Comparison of ENCODE assay signal across 23 cellular contexts in genomic region chr2:103355287-103355686, GRCh38.
DNase-seq lines count a peak whose midpoint lies in the region; ATAC-seq and TF ChIP-seq lines count a peak whose summit lies in the region.
"Had no signal": no experiment of that assay in that cellular context is flagged by ENCODE, and none has a peak within 500 bp of the region (broad histone marks: within the 10 kb centered on the region; RNA-seq: fewer than 3 reads in every experiment).

No MANE protein-coding gene starts in this region.

- H3K4me3 Mint-ChIP-seq in WTC11: no peak overlapping the region
- H3K4me3 Mint-ChIP-seq: B cell; CD14-positive monocyte; CD4-positive, alpha-beta memory T cell; CD8-positive, alpha-beta memory T cell had no signal

- H2AK5ac ChIP-seq in neuronal stem cell (ENCODE audit: low read depth, low read length): no peak overlapping the region

- no peak overlapping the region for H3K27ac ChIP-seq in neuronal stem cell (replicated peaks; ENCODE audit: low read length)
- H3K27ac ChIP-seq: 22Rv1; A549; BLaER1 treated with 17β-estradiol and CSF1 and Interleukin-3, amounts not matched to agents 10 nM and 100 nM had no signal

- no peaks in the 10 kb centered on the region; the same call in 1 of the 2 replicates for H3K9me3 Mint-ChIP-seq in WTC11

- H3K4ac ChIP-seq in neuronal stem cell (ENCODE audit: low read length): no peak overlapping the region

- no peak overlapping the region for H4K91ac ChIP-seq in neuronal stem cell (ENCODE audit: low read depth, low read length, poor library complexity)

- CTCF ChIA-PET in WTC11 (lab: Charles Lee): no interaction called here

- no peaks in the 10 kb centered on the region for H3K27me3 Mint-ChIP-seq in WTC11 (ENCODE audit: low read depth)
- H3K27me3 Mint-ChIP-seq: B cell; CD4-positive, alpha-beta memory T cell; CD4-positive, CD25-positive, alpha-beta regulatory T cell; CD8-positive, alpha-beta memory T cell had no signal

- no peaks in the 10 kb centered on the region for H3K79me1 ChIP-seq in neuronal stem cell (ENCODE audit: low read depth, low read length)

- H3K4me1 Mint-ChIP-seq in WTC11: peaks cover 4% of the 10 kb centered on the region
- H3K4me1 Mint-ChIP-seq: B cell; CD14-positive monocyte; CD4-positive, alpha-beta memory T cell; CD4-positive, CD25-positive, alpha-beta regulatory T cell; CD8-positive, alpha-beta memory T cell had no signal

- H3K18ac ChIP-seq in neuronal stem cell (ENCODE audit: low read length): no peak overlapping the region

- no peak overlapping the region for H3K23ac ChIP-seq in neuronal stem cell (ENCODE audit: low read depth, low read length, poor library complexity)

- H2BK5ac ChIP-seq in neuronal stem cell (ENCODE audit: low read length): no peak overlapping the region

- no peak overlapping the region for H3K14ac ChIP-seq in neuronal stem cell (ENCODE audit: low read length)

- H3K36me3 ChIP-seq in neuronal stem cell (replicated peaks in 1 of 2; ENCODE audit: control insufficient read depth in 2 of 2, insufficient read depth in 2 of 2, low read length in 2 of 2): no peaks in the 10 kb centered on the region
- H3K36me3 ChIP-seq: BLaER1 treated with 17β-estradiol and CSF1 and Interleukin-3, amounts not matched to agents 10 nM and 100 nM had no signal

- H2BK120ac ChIP-seq in neuronal stem cell (ENCODE audit: low read depth, low read length): no peak overlapping the region

- H3K4me3 ChIP-seq in neuronal stem cell (ENCODE audit: low read length in 2 of 2): no peak overlapping the region
- H3K4me3 ChIP-seq: A549; BLaER1 treated with 17β-estradiol and CSF1 and Interleukin-3, amounts not matched to agents 10 nM and 100 nM; GM12878 had no signal

- no peak for TF ChIP-seq CTCF in WTC11 (IDR thresholded peaks at IDR 0.05)

- H4K8ac ChIP-seq in neuronal stem cell (ENCODE audit: low read depth, low read length): no peak overlapping the region

- peaks cover 0 to 5% of the 10 kb centered on the region in 2 donors for H3K4me1 ChIP-seq in neuronal stem cell (ENCODE audit: control insufficient read depth in 2 of 2, insufficient read depth in 1 of 2, low read depth in 1 of 2, low read length in 2 of 2)
- H3K4me1 ChIP-seq: A549 had no signal

- DNase-seq in HT1080 (ENCODE audit: low read depth) (peak; percentile 51), islet precursor cell (peak; percentile 52), neuronal stem cell (ENCODE audit: low spot score) (no peak), WTC11 (ENCODE audit: low spot score) (no peak), C1 segment of cervical spinal cord (lab: John Stamatoyannopoulos, UW) (no peak), cerebellar cortex (ENCODE audit: low spot score) (no peak)
- DNase-seq: AML-193; CD4-positive, alpha-beta memory T cell; CD4-positive, CD25-positive, alpha-beta regulatory T cell; CD8-positive, alpha-beta memory T cell; COR-L47; DMS 273 treated with DMSO at 0.1 percent for 48 hours; DMS153; DMS79; DND-41; EL; GDM1 had no signal

- no peak for ATAC-seq in WTC11
- ATAC-seq: A549, GM12878 had no signal

- no peak overlapping the region for H3K27ac Mint-ChIP-seq in WTC11
- H3K27ac Mint-ChIP-seq: B cell; CD14-positive monocyte; CD4-positive, alpha-beta memory T cell; CD4-positive, CD25-positive, alpha-beta regulatory T cell; CD8-positive, alpha-beta memory T cell had no signal

- H3K9ac ChIP-seq in neuronal stem cell (ENCODE audit: low read depth, low read length, poor library complexity): no peak overlapping the region
- H3K9ac ChIP-seq: BLaER1 treated with 17β-estradiol and CSF1 and Interleukin-3, amounts not matched to agents 10 nM and 100 nM had no signal

- no peaks in the 10 kb centered on the region for H3K36me3 Mint-ChIP-seq in WTC11
- H3K36me3 Mint-ChIP-seq: CD14-positive monocyte; CD4-positive, alpha-beta memory T cell; CD4-positive, CD25-positive, alpha-beta regulatory T cell; CD8-positive, alpha-beta memory T cell had no signal

- H3K9me3 ChIP-seq in neuronal stem cell (replicated peaks in 1 of 2; ENCODE audit: control insufficient read depth in 2 of 2, insufficient read depth in 1 of 2, low read depth in 1 of 2, low read length in 2 of 2): peaks cover 0 to 15% of the 10 kb centered on the region in 2 donors
- H3K9me3 ChIP-seq: A549; BLaER1 treated with 17β-estradiol and CSF1 and Interleukin-3, amounts not matched to agents 10 nM and 100 nM had no signal

- H2AFZ ChIP-seq in neuronal stem cell (ENCODE audit: low read length): peak overlapping the region; percentile 23

- H2BK15ac ChIP-seq in neuronal stem cell (ENCODE audit: low read length): no peak overlapping the region

- no peaks in the 10 kb centered on the region for H3K27me3 ChIP-seq in neuronal stem cell (ENCODE audit: control insufficient read depth in 3 of 3, insufficient read depth in 3 of 3, low read depth in 1 of 3, low read length in 3 of 3)
- H3K27me3 ChIP-seq: BLaER1 treated with 17β-estradiol and CSF1 and Interleukin-3, amounts not matched to agents 10 nM and 100 nM had no signal

- WGBS in neuronal stem cell (ENCODE audit: extremely low coverage in 2 of 2, insufficient read length in 2 of 2, insufficient replicate concordance in 1 of 2), 2 donors: no CpG with 5 or more reads among the region's 1 CpG

- H3K4me2 ChIP-seq in neuronal stem cell (ENCODE audit: insufficient read depth, low read length, poor library complexity, severe bottlenecking): no peak overlapping the region
- H3K4me2 ChIP-seq: A549; BLaER1 treated with 17β-estradiol and CSF1 and Interleukin-3, amounts not matched to agents 10 nM and 100 nM had no signal

- no peak overlapping the region for H2BK12ac ChIP-seq in neuronal stem cell (ENCODE audit: low read length)

- POLR2A ChIA-PET in WTC11 (lab: Charles Lee): no interaction called here

TF ChIP-seq in WTC11, 78 proteins besides CTCF, POLR2A, EP300 and RAD21 (continues in another document):
- TF ChIP-seq MXD4 (CRISPR knock-in tag; IDR thresholded peaks at IDR 0.05; ENCODE audit: borderline replicate concordance) (no peak), ESRRA (CRISPR knock-in tag; IDR thresholded peaks at IDR 0.05; ENCODE audit: borderline replicate concordance) (no peak), NR1H2 (CRISPR knock-in tag; IDR thresholded peaks at IDR 0.05) (no peak), GRHL2 (CRISPR knock-in tag; IDR thresholded peaks at IDR 0.05; ENCODE audit: insufficient replicate concordance, severe bottlenecking) (no peak), ZNF671 (CRISPR knock-in tag; IDR thresholded peaks at IDR 0.05) (no peak), ZMAT4 (CRISPR knock-in tag; IDR thresholded peaks at IDR 0.05) (no peak), STAT6 (CRISPR knock-in tag; conservative IDR thresholded peaks at IDR 0.05; ENCODE audit: low read depth) (no peak), ATF1 (CRISPR knock-in tag; IDR thresholded peaks at IDR 0.05) (no peak), ZNF416 (CRISPR knock-in tag; IDR thresholded peaks at IDR 0.05) (no peak), ATF2 (CRISPR knock-in tag; IDR thresholded peaks at IDR 0.05; ENCODE audit: borderline replicate concordance, low read depth) (no peak)

Comparison
In these comparisons a context has a peak if more than half of its experiments do, and no peak if none do; other contexts are left out.
1. DNase-seq: peak in HT1080 (single experiment) and islet precursor cell (single experiment); none in neuronal stem cell (single experiment), WTC11 (single experiment), C1 segment of cervical spinal cord (0 of 14) and cerebellar cortex (single experiment).